In genomic region chr13:65143920-65144319, GRCh38 we compare ENCODE assay signal across 6 cellular contexts.
"Had no signal": no experiment of that assay in that cellular context is flagged by ENCODE, and none has a peak within 500 bp of the region (broad histone marks: within the 10 kb centered on the region; RNA-seq: fewer than 3 reads in every experiment).

No MANE protein-coding gene starts in this region.

- H3K4me1 Mint-ChIP-seq: IgD-negative memory B cell had no signal

- H3K4me3 Mint-ChIP-seq: IgD-negative memory B cell had no signal

- H3K27ac Mint-ChIP-seq: IgD-negative memory B cell had no signal

- ATAC-seq: HepG2, K562 had no signal

- H3K27me3 Mint-ChIP-seq: IgD-negative memory B cell had no signal

- H3K36me3 Mint-ChIP-seq: IgD-negative memory B cell had no signal

- DNase-seq: IMR-90, KBM-7, KG1 had no signal
